13 cellular contexts compared by ENCODE assay signal in the genomic region with DNA sequence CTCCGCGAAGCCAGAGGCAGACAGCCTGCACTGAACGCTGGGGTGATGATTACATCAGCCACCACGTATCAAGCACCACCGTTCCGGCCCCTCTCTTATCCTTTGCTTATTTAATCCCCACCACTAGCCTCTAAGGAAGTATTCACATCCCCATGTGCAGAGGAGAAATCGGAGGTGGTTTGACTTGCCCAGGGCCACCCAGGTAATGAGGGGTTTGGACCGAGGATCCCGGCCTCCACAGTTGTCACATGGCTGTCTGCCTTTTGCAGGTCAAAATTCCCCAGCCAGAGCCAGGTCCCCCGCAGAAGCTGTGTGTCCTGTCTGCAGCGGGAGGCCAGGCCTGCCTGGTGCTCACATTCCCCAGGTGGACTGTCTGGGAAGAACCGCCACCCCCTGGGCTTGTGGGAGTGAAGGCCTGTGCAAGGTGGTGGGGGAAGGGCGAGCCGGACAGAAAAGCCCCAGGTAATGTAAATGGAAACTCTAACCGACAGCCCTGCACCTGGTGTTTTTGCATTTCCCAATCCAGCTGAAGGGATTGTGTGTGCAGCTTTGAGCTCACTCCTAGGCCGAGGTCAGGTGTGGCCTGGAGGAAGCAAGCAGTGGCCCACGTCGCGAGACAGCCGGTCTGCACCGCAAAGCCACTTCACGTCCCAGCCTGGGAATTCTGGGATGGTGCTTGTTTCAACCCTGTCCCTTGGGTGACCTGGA.
DNase-seq lines count a peak whose midpoint lies in the region; ATAC-seq and TF ChIP-seq lines count a peak whose summit lies in the region.
"Had no signal": no experiment of that assay in that cellular context is flagged by ENCODE, and none has a peak within 500 bp of the region (broad histone marks: within the 10 kb centered on the region; RNA-seq: fewer than 3 reads in every experiment).

No MANE protein-coding gene starts in this region.

- H3K9me3 Mint-ChIP-seq in activated T-cell treated with anti-CD3 and anti-CD28 coated beads, Interleukin-2, amount 50 U/mL, for 4 hours: no peaks in the 10 kb centered on the region
- no peaks in the 10 kb centered on the region for H3K9me3 Mint-ChIP-seq in T-helper 2 cell treated with Interferon-gamma antibody and Interleukin-4, amounts not matched to agents 5 μg/mL and 100 μg/mL, for 36 hours
- H3K9me3 Mint-ChIP-seq: memory B cell had no signal

- no peak overlapping the region for H3K27ac Mint-ChIP-seq in T-helper 2 cell treated with Interferon-gamma antibody and Interleukin-4, amounts not matched to agents 5 μg/mL and 100 μg/mL, for 36 hours

- H3K4me1 ChIP-seq in HUES6 (ENCODE audit: control insufficient read depth, insufficient read depth, low read length): peaks cover 37% of the 10 kb centered on the region
- H3K4me1 ChIP-seq in tibial artery: peaks cover 0 to 15% (median 8%) of the 10 kb centered on the region in 4 donors

- H3K4me3 Mint-ChIP-seq in activated T-cell treated with anti-CD3 and anti-CD28 coated beads, Interleukin-2, amount 50 U/mL, for 4 hours: no peak overlapping the region
- no peak overlapping the region for H3K4me3 Mint-ChIP-seq in T-helper 2 cell treated with Interferon-gamma antibody and Interleukin-4, amounts not matched to agents 5 μg/mL and 100 μg/mL, for 36 hours

- H3K4me3 ChIP-seq in HUES6 (ENCODE audit: low read depth, low read length) (no peak overlapping the region), coronary artery (no peak overlapping the region), tibial artery (no peak overlapping the region)
- H3K4me3 ChIP-seq: upper lobe of left lung had no signal

- peak overlapping the region; percentile 45 for H3K9ac ChIP-seq in HUES6 (ENCODE audit: low read length)

- TF ChIP-seq CTCF in coronary artery (IDR thresholded peaks at IDR 0.05): no peak
- TF ChIP-seq CTCF in tibial artery (IDR thresholded peaks at IDR 0.05): no peak

- no peaks in the 10 kb centered on the region for H3K27me3 Mint-ChIP-seq in activated T-cell treated with anti-CD3 and anti-CD28 coated beads, Interleukin-2, amount 50 U/mL, for 4 hours (ENCODE audit: low read depth)
- peaks cover 20% of the 10 kb centered on the region for H3K27me3 Mint-ChIP-seq in T-helper 2 cell treated with Interferon-gamma antibody and Interleukin-4, amounts not matched to agents 5 μg/mL and 100 μg/mL, for 36 hours (ENCODE audit: low read depth)

- ATAC-seq in sciatic nerve: no peak
- no peak for ATAC-seq in activated T-cell treated with anti-CD3 and anti-CD28 coated beads, Interleukin-2, amount 50 U/mL, for 4 hours

- no peaks in the 10 kb centered on the region for H3K27me3 ChIP-seq in HUES6 (ENCODE audit: control insufficient read depth, insufficient read depth, low read length)
- peaks cover 0 to 15% of the 10 kb centered on the region in 2 donors for H3K27me3 ChIP-seq in tibial artery
- H3K27me3 ChIP-seq: upper lobe of left lung had no signal

- H3K4me1 Mint-ChIP-seq in activated T-cell treated with anti-CD3 and anti-CD28 coated beads, Interleukin-2, amount 50 U/mL, for 4 hours (ENCODE audit: low read depth): peaks cover 34% of the 10 kb centered on the region
- peaks cover 21% of the 10 kb centered on the region for H3K4me1 Mint-ChIP-seq in T-helper 2 cell treated with Interferon-gamma antibody and Interleukin-4, amounts not matched to agents 5 μg/mL and 100 μg/mL, for 36 hours (ENCODE audit: low read depth)

- H3K36me3 ChIP-seq in HUES6 (ENCODE audit: control insufficient read depth, insufficient read depth, low read length) (no peaks in the 10 kb centered on the region), tibial artery (no peaks in the 10 kb centered on the region)
- H3K36me3 ChIP-seq: upper lobe of left lung had no signal

- intact Hi-C loops in sciatic nerve (cut with DNase I): no loop called here
- intact Hi-C loops in tibial artery (cut with DNase I; ENCODE audit: low total_unique reads): no loop called here

- H3K36me3 Mint-ChIP-seq in activated T-cell treated with anti-CD3 and anti-CD28 coated beads, Interleukin-2, amount 50 U/mL, for 4 hours (ENCODE audit: insufficient read depth): no peaks in the 10 kb centered on the region
- H3K36me3 Mint-ChIP-seq in T-helper 2 cell treated with Interferon-gamma antibody and Interleukin-4, amounts not matched to agents 5 μg/mL and 100 μg/mL, for 36 hours (ENCODE audit: low read depth): no peaks in the 10 kb centered on the region
- H3K36me3 Mint-ChIP-seq: memory B cell had no signal

- H3K27ac ChIP-seq in HUES6 (ENCODE audit: low read depth, low read length): no peak overlapping the region
- no peak overlapping the region for H3K27ac ChIP-seq in coronary artery
- no peak overlapping the region for H3K27ac ChIP-seq in tibial artery
- H3K27ac ChIP-seq: HL-60, upper lobe of left lung had no signal

- DNase-seq in NCI-H2171 (lab: John Stamatoyannopoulos, UW) (peak; percentile 11), coronary artery (ENCODE audit: low spot score) (peak; percentile 70), sciatic nerve (ENCODE audit: low spot score) (peak; percentile 41), tibial artery (no peak), NCI-H2227 (lab: John Stamatoyannopoulos, UW; ENCODE audit: unreplicated experiment) (no peak)
- DNase-seq in activated T-cell treated with anti-CD3 and anti-CD28 coated beads, Interleukin-2, amount 50 U/mL, for 4 hours: no peak
- DNase-seq in T-helper 2 cell treated with Interferon-gamma antibody and Interleukin-4, amounts not matched to agents 5 μg/mL and 100 μg/mL, for 36 hours (ENCODE audit: low spot score): no peak
- DNase-seq: Calu3, NCI-H1694, upper lobe of left lung had no signal

- no peaks in the 10 kb centered on the region for H3K9me3 ChIP-seq in HUES6 (ENCODE audit: control insufficient read depth, insufficient read depth, low read depth, low read length)
- no peaks in the 10 kb centered on the region for H3K9me3 ChIP-seq in tibial artery
- H3K9me3 ChIP-seq: upper lobe of left lung had no signal

Comparison
In these comparisons a context has a peak if more than half of its experiments do, and no peak if none do; other contexts are left out.
1. DNase-seq: peak in NCI-H2171 (single experiment), coronary artery (single experiment) and sciatic nerve (single experiment); none in activated T-cell treated with anti-CD3 and anti-CD28 coated beads, Interleukin-2, amount 50 U/mL, for 4 hours (single experiment), tibial artery (0 of 2), T-helper 2 cell treated with Interferon-gamma antibody and Interleukin-4, amounts not matched to agents 5 μg/mL and 100 μg/mL, for 36 hours (single experiment) and NCI-H2227 (single experiment).